ENCODE assay signal across 8 cellular contexts in the genomic region with DNA sequence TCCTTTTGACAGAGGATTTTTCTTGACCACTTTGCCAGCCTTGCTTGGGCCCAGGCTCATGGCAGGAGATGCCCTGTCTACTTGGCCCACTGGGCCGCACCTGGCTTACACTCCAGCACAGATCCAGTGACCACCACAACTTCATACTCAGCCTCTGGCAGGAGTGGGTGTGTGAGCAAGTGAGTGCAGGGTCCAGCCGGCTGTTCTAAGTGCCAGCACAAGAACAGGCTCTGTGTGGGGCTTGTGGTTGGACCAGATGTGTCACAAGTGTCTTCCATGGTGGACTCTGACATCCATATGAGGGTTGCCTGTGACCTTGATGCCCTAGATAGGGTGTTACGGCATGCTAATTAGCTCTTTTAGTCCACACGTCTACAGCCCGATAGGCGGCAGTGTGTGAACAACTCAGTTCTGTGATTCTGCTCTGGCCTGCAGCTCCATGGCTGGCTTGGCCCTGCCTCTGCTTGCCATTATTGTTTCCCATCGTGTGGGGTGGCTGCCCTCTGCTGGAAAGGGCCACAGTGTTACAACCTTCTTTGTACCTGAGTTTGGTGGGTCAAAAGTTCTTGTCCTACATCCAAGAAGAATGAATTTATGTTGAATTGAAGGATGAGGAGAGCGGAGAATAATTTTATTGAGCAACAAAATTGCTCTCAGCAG.
DNase-seq lines count a peak whose midpoint lies in the region; ATAC-seq, FAIRE-seq and TF ChIP-seq lines count a peak whose summit lies in the region.

No MANE protein-coding gene starts in this region.

- peaks cover 8% of the 10 kb centered on the region for H3K9me3 Mint-ChIP-seq in progenitor cell of endocrine pancreas (ENCODE audit: low read depth)

- peak; percentile 84 for ATAC-seq in GM21423 (IDR thresholded peaks at IDR 0.05; ENCODE audit: unreplicated experiment)
- ATAC-seq in HG03520 (IDR thresholded peaks at IDR 0.05; ENCODE audit: unreplicated experiment) = peak; percentile 92

- DNase-seq in SHP77 (lab: John Stamatoyannopoulos, UW) (peak; percentile 11 to 37), SHP77 treated with DMSO at 0.1 percent for 48 hours (lab: John Stamatoyannopoulos, UW) (no peak), RKO (ENCODE audit: low spot score) (peak; percentile 49), epithelial cell of proximal tubule (ENCODE audit: low read depth) (peak; percentile 6), progenitor cell of endocrine pancreas (ENCODE audit: low spot score, unreplicated experiment) (peak; percentile 23), H54 (ENCODE audit: insufficient read length, low spot score) (no peak)

- TF ChIP-seq CTCF in epithelial cell of proximal tubule (conservative IDR thresholded peaks at IDR 0.05; ENCODE audit: low read depth, low read length) (peak; percentile 63), progenitor cell of endocrine pancreas (IDR thresholded peaks at IDR 0.05; ENCODE audit: unreplicated experiment) (peak; percentile 56)

- no peak for FAIRE-seq in H54 (lab: Jason Lieb, UNC)

- no peak overlapping the region for H3K4me3 Mint-ChIP-seq in progenitor cell of endocrine pancreas (ENCODE audit: low read depth)

- no peaks in the 10 kb centered on the region for H3K36me3 Mint-ChIP-seq in progenitor cell of endocrine pancreas (ENCODE audit: insufficient read depth)

- H3K27ac Mint-ChIP-seq in progenitor cell of endocrine pancreas = no peak overlapping the region

- H3K27me3 Mint-ChIP-seq in progenitor cell of endocrine pancreas = no peaks in the 10 kb centered on the region

- no peak for TF ChIP-seq POLR2A in H54 (IDR thresholded peaks at IDR 0.05; ENCODE audit: low read depth, low read length)

- H3K4me3 ChIP-seq in epithelial cell of proximal tubule (ENCODE audit: low read depth, low read length) = no peak overlapping the region

- peaks cover 9% of the 10 kb centered on the region for H3K4me1 Mint-ChIP-seq in progenitor cell of endocrine pancreas (ENCODE audit: low read depth)

Comparison
In these comparisons a context has a peak if more than half of its experiments do, and no peak if none do; other contexts are left out.
1. DNase-seq: peak in SHP77 (2 of 2), RKO (single experiment), epithelial cell of proximal tubule (single experiment) and progenitor cell of endocrine pancreas (single experiment); none in SHP77 treated with DMSO at 0.1 percent for 48 hours (single experiment) and H54 (single experiment).